In genomic region chr2:176213406-176213805, GRCh38 we compare ENCODE assay signal across 23 cellular contexts. TPM values are rescaled to one million over a fixed set of nuclear protein-coding genes. Genes with fewer than 3 reads are reported as not detected.
DNase-seq lines count a peak whose midpoint lies in the region; ATAC-seq and TF ChIP-seq lines count a peak whose summit lies in the region.
"Had no signal": no experiment of that assay in that cellular context is flagged by ENCODE, and none has a peak within 500 bp of the region (broad histone marks: within the 10 kb centered on the region; RNA-seq: fewer than 3 reads in every experiment).

No MANE protein-coding gene starts in this region.

- no peaks in the 10 kb centered on the region for H3K36me3 ChIP-seq in H7 (replicated peaks; ENCODE audit: control insufficient read depth, insufficient read depth, low read length)
- H3K36me3 ChIP-seq: BE2C, BLaER1 had no signal

- in situ Hi-C loops in SK-MEL-5 (cut with HindIII; ENCODE audit: low pct_unique_long_range_greater_than_20kb, low sequenced_read_pairs): no loop called here

- H3K4me1 Mint-ChIP-seq in HFFc6 (ENCODE audit: low read depth): no peaks in the 10 kb centered on the region
- H3K4me1 Mint-ChIP-seq: CD14-positive monocyte; CD4-positive, alpha-beta memory T cell; CD8-positive, alpha-beta memory T cell had no signal

- H3K4me3 ChIP-seq in H7 (ENCODE audit: insufficient read depth, low read depth, low read length): no peak overlapping the region
- H3K4me3 ChIP-seq: BLaER1 had no signal

- H3K27ac Mint-ChIP-seq in HFFc6: no peak overlapping the region
- H3K27ac Mint-ChIP-seq: CD14-positive monocyte; CD4-positive, alpha-beta memory T cell; CD4-positive, CD25-positive, alpha-beta regulatory T cell; CD8-positive, alpha-beta memory T cell had no signal

- TF ChIP-seq CTCF in HFFc6 (IDR thresholded peaks at IDR 0.05): no peak

- H3K9me3 Mint-ChIP-seq in HFFc6: no peaks in the 10 kb centered on the region
- H3K9me3 Mint-ChIP-seq: CD8-positive, alpha-beta memory T cell had no signal

- peak; percentile 49 for DNase-seq in COLO829 (ENCODE audit: low spot score)
- peak; percentile 97 for DNase-seq in SK-MEL-5 (ENCODE audit: low read depth, low spot score)
- peak; percentile 75 for DNase-seq in foreskin melanocyte
- DNase-seq in myocyte (ENCODE audit: low read depth): peak; percentile 30
- DNase-seq in HFFc6: no peak
- no peak for DNase-seq in SIG-M5 (lab: John Stamatoyannopoulos, UW)
- DNase-seq in H7: no peak
- DNase-seq: 8988T; ACHN; BE2C; C1 segment of cervical spinal cord; Caco-2; Calu3; CD4-positive, alpha-beta memory T cell; CD4-positive, CD25-positive, alpha-beta regulatory T cell; CD8-positive, alpha-beta memory T cell; DMS79 treated with DMSO at 0.1 percent for 48 hours; GF-D8 had no signal

- no peaks in the 10 kb centered on the region for H3K36me3 Mint-ChIP-seq in HFFc6 (ENCODE audit: low read depth)
- H3K36me3 Mint-ChIP-seq: CD14-positive monocyte; CD4-positive, alpha-beta memory T cell; CD4-positive, CD25-positive, alpha-beta regulatory T cell; CD8-positive, alpha-beta memory T cell had no signal

- peaks cover 13% of the 10 kb centered on the region for H3K27me3 Mint-ChIP-seq in HFFc6 (ENCODE audit: insufficient read depth)

- no peak overlapping the region for H3K4me3 Mint-ChIP-seq in HFFc6
- H3K4me3 Mint-ChIP-seq: CD14-positive monocyte; CD4-positive, alpha-beta memory T cell; CD4-positive, CD25-positive, alpha-beta regulatory T cell; CD8-positive, alpha-beta memory T cell had no signal

- H3K27me3 ChIP-seq in H7 (ENCODE audit: control insufficient read depth, insufficient read depth, low read length): no peaks in the 10 kb centered on the region
- H3K27me3 ChIP-seq: BE2C, BLaER1 had no signal

- ATAC-seq in HG02938 (IDR thresholded peaks at IDR 0.05; ENCODE audit: unreplicated experiment): no peak

RNA-seq across cellular contexts. Expression of gene HOXD1, which starts 24.9 kb away (rescaled TPM):
- 9.8 and 10.3 TPM in 2 replicates for total RNA-seq in SK-MEL-5 (2014; rRNA removed; shearing (Covaris generic))
- 16.9 and 20.0 TPM in 2 replicates for polyA plus RNA-seq in SK-MEL-5 (2015; cell fraction: cytosol; rRNA removed)
- 7.9 and 8.9 TPM in 2 replicates for polyA plus RNA-seq in SK-MEL-5 (2015; cell fraction: nucleus; rRNA removed)
- not detected in 2 replicates for total RNA-seq in myocyte
- polyA plus RNA-seq in myocyte (2012): not detected
- not detected for total RNA-seq in HFFc6 (2021; fragmentation: NEBNext Ultra II Directional; extraction: Animal tissue kit (Norgen Biotek cat#: 25700))
- total RNA-seq in H7 (2014; rRNA removed; shearing (Covaris generic)): not detected in 2 replicates
- total RNA-seq: A673; Caco-2; Calu3; CD4-positive, alpha-beta memory T cell; CD4-positive, CD25-positive, alpha-beta regulatory T cell; CD8-positive, alpha-beta memory T cell had no signal
- polyA plus RNA-seq: AG04450; CD14-positive monocyte; CD4-positive, alpha-beta memory T cell; CD4-positive, CD25-positive, alpha-beta regulatory T cell; CD8-positive, alpha-beta memory T cell had no signal

RNA-seq across cellular contexts. Expression of gene MTX2, which starts 55.8 kb away (rescaled TPM):
- total RNA-seq in SK-MEL-5 (2014; rRNA removed; shearing (Covaris generic)): 85.3 and 86.0 TPM in 2 replicates
- 44.9 and 50.0 TPM in 2 replicates for polyA plus RNA-seq in SK-MEL-5 (2015; cell fraction: cytosol; rRNA removed)
- 36.1 and 42.0 TPM in 2 replicates for polyA plus RNA-seq in SK-MEL-5 (2015; cell fraction: nucleus; rRNA removed)
- 50.1 and 52.2 TPM in 2 replicates for total RNA-seq in myocyte
- polyA plus RNA-seq in myocyte (2012): 42.8 TPM
- total RNA-seq in HFFc6 (2021; fragmentation: NEBNext Ultra II Directional; extraction: Animal tissue kit (Norgen Biotek cat#: 25700)): 10 to 100 TPM; 21.4 to 26.0 (median 24.3) TPM
- 45.1 and 59.6 TPM in 2 replicates for total RNA-seq in H7 (2014; rRNA removed; shearing (Covaris generic))

RNA-seq across cellular contexts. Expression of gene HOXD3, which starts 56.3 kb away (rescaled TPM):
- total RNA-seq in SK-MEL-5 (2014; rRNA removed; shearing (Covaris generic)): 4.9 and 5.5 TPM in 2 replicates
- polyA plus RNA-seq in SK-MEL-5 (2015; cell fraction: cytosol; rRNA removed): 5.3 and 8.0 TPM in 2 replicates
- 6.0 and 6.7 TPM in 2 replicates for polyA plus RNA-seq in SK-MEL-5 (2015; cell fraction: nucleus; rRNA removed)
- not detected in 2 replicates for total RNA-seq in myocyte
- 0.11 TPM for polyA plus RNA-seq in myocyte (2012)
- total RNA-seq in HFFc6 (2021; fragmentation: NEBNext Ultra II Directional; extraction: Animal tissue kit (Norgen Biotek cat#: 25700)): under 1 TPM in 3 of 6 experiments, not detected in 3; 0.25 to 0.38 (median 0.25) TPM
- not detected in 2 replicates for total RNA-seq in H7 (2014; rRNA removed; shearing (Covaris generic))
- total RNA-seq: Calu3; CD4-positive, alpha-beta memory T cell; CD4-positive, CD25-positive, alpha-beta regulatory T cell; CD8-positive, alpha-beta memory T cell had no signal
- polyA plus RNA-seq: AG04450; CD14-positive monocyte; CD4-positive, alpha-beta memory T cell; CD4-positive, CD25-positive, alpha-beta regulatory T cell; CD8-positive, alpha-beta memory T cell had no signal

Comparison
In these comparisons a context has a peak if more than half of its experiments do, and no peak if none do; other contexts are left out.
1. DNase-seq: peak in COLO829 (single experiment), SK-MEL-5 (single experiment), foreskin melanocyte (single experiment) and myocyte (single experiment); none in HFFc6 (single experiment), SIG-M5 (single experiment) and H7 (single experiment).
2. RNA of gene HOXD1, which starts 24.9 kb away (total RNA-seq): 9.8 to 10.3 TPM in SK-MEL-5; not detected in myocyte, not detected in HFFc6 and not detected in H7; every median in the first group is over 10 times any median in the second.